In genomic region chr4:86035688-86036087, GRCh38 we compare ENCODE assay signal across 10 cellular contexts.
"Had no signal": no experiment of that assay in that cellular context is flagged by ENCODE, and none has a peak within 500 bp of the region (broad histone marks: within the 10 kb centered on the region; RNA-seq: fewer than 3 reads in every experiment).

No MANE protein-coding gene starts in this region.

- H3K9me3 ChIP-seq: breast epithelium had no signal

- DNase-seq: amniotic stem cell; dorsolateral prefrontal cortex; stimulated activated CD4-positive, alpha-beta T cell treated with anti-CD3 and anti-CD28 coated beads, Interleukin-2, amount 100 ng/mL, for 24 hours; stimulated activated naive CD4-positive, alpha-beta T cell; substantia nigra had no signal

- H3K79me2 ChIP-seq: hepatocyte had no signal

- H3K27ac ChIP-seq: breast epithelium, hepatocyte had no signal

- H2AFZ ChIP-seq: hepatocyte had no signal

- FAIRE-seq: endometrium had no signal

- H3K4me2 ChIP-seq: hepatocyte had no signal

- H3K27me3 ChIP-seq: breast epithelium, dorsolateral prefrontal cortex, hepatocyte had no signal

- H3K4me3 ChIP-seq: breast epithelium, dorsolateral prefrontal cortex, hepatocyte had no signal

- H3K36me3 ChIP-seq: breast epithelium had no signal

- ATAC-seq: activated CD4-positive, CD25-positive, alpha-beta regulatory T cell treated with anti-CD3 and anti-CD28 coated beads, Interleukin-2, amount 50 U/mL, for 24 hours; sciatic nerve had no signal
